In the genomic region with DNA sequence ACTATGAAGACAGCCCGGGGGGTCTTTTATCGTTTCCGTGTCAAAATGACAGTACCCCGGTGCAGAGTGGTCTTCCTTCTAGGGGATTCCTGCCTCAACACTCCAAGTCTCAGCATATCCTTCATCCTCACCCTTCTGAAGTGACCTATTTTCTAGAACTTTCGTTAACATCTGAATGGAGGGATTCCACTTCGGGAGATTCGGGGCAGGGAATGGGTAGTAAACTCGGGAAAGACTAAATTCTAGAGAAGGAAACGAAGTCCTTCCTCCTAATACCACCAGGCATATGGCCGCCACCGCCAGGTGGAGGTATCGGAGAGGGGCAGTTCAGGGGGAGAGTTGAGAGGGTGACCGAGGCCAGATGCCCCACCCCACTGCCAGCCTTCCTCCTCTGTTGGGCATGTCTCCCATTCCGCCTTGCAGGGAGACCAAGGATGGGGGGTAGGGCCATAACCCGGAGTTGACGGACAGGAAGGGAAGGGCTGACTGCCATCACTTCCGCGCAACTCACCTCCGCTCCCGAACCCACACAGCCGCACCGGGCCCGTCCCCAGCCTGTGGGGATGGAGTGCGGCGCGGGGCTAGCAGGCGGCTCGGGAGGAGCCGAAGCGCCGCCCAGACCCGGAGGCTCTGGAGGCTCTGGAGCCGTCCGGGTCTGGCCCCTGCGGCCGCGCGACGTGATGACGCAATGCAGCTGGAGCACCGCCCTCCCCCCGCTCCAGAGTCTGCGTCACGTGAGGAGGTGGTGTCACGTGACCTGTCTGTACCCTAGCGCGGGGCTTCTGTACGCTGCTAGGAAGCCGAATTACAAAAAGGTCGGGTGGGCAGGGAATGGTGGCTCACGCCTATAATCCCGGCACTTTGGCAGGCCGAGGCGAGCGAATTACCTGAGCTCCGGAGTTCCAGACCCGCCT, we compare ENCODE assay signal across 8 cellular contexts. TPM values are rescaled to one million over a fixed set of nuclear protein-coding genes. Genes with fewer than 3 reads are reported as not detected.
DNase-seq lines count a peak whose midpoint lies in the region; ATAC-seq and TF ChIP-seq lines count a peak whose summit lies in the region.

A gene (minus strand): TSS at position 657 of the 914 bp plus-strand sequence. CDS start 2,072 bp downstream, outside the sequence.

- intact Hi-C loops in Panc1 (cut with micrococcal nuclease; ENCODE audit: unreplicated experiment): loop anchor here (5.0 kb wide), 1 partner anchor 70 kb away; no protein-coding TSS in a partner anchor

- H3K9ac ChIP-seq in KMS-11 (peak within 1 kb of the TSS; percentile 81), muscle layer of colon (ENCODE audit: low read length) (peak within 1 kb of the TSS; percentile 74)

- TSS peak; percentile 81 for BruUV-seq in Panc1 (replicated peaks; lab: Mats Ljungman, UMichigan)

- ATAC-seq in GM21737 (IDR thresholded peaks at IDR 0.05; ENCODE audit: unreplicated experiment): peak; percentile 92
- ATAC-seq in Panc1: peak; percentile 99
- ATAC-seq in activated T-cell treated with anti-CD3 and anti-CD28 coated beads, Interleukin-2, amount 50 U/mL, for 4 hours: peak; percentile 96 to 98
- ATAC-seq in esophagus mucosa: peak; percentile 99

- CTCF ChIA-PET in Panc1 (lab: Charles Lee): interaction anchor here (0.6 kb wide), 2 partner anchors 28 to 73 kb away, joined by 3 to 7 read pairs; no protein-coding TSS in a partner anchor

- H3K79me2 ChIP-seq in KMS-11 (ENCODE audit: insufficient read depth, low read depth): peaks cover 35% of the 10 kb centered on the region

- H3K27ac ChIP-seq in KMS-11 (peak within 1 kb of the TSS; percentile 75), Panc1 (ENCODE audit: low read length) (peak within 1 kb of the TSS; percentile 97), muscle layer of colon (ENCODE audit: low read depth, low read length) (peak within 1 kb of the TSS; percentile 95)

- H3K27me3 ChIP-seq in KMS-11 (ENCODE audit: insufficient read depth, low read depth) (no peaks in the 10 kb centered on the region), Panc1 (ENCODE audit: control insufficient read depth, insufficient read depth, low read length) (no peaks in the 10 kb centered on the region), muscle layer of colon (ENCODE audit: control insufficient read depth in 1 of 2, insufficient read depth in 2 of 2, low read length in 2 of 2) (no peaks in the 10 kb centered on the region)

- peaks cover 33% of the 10 kb centered on the region for H3K4me1 Mint-ChIP-seq in activated T-cell treated with anti-CD3 and anti-CD28 coated beads, Interleukin-2, amount 50 U/mL, for 4 hours (ENCODE audit: low read depth)

- H3K36me3 ChIP-seq in KMS-11 (ENCODE audit: insufficient read depth) (no peaks in the 10 kb centered on the region), Panc1 (ENCODE audit: control insufficient read depth, insufficient read depth, low read length) (peaks cover 8% of the 10 kb centered on the region), muscle layer of colon (ENCODE audit: insufficient read depth, low read length) (peaks cover 9% of the 10 kb centered on the region)

- in situ Hi-C loops in Panc1 (cut with HindIII; ENCODE audit: low pct_unique_long_range_greater_than_20kb, low sequenced_read_pairs): no loop called here

- no peaks in the 10 kb centered on the region for H3K27me3 Mint-ChIP-seq in activated T-cell treated with anti-CD3 and anti-CD28 coated beads, Interleukin-2, amount 50 U/mL, for 4 hours (ENCODE audit: low read depth)

- H3K9me3 ChIP-seq in Panc1 (ENCODE audit: control insufficient read depth, insufficient read depth, low read depth, low read length) (no peaks in the 10 kb centered on the region), muscle layer of colon (ENCODE audit: low read length) (no peaks in the 10 kb centered on the region)

- H3K4me2 ChIP-seq in KMS-11: peak within 1 kb of the TSS; percentile 79

- peak within 1 kb of the TSS; percentile 94 for H3K4me3 ChIP-seq in KMS-11 (IDR thresholded peaks at IDR 0.05; ENCODE audit: insufficient read depth, low read depth, low read length)
- H3K4me3 ChIP-seq in Panc1 (ENCODE audit: low read depth in 2 of 2, low read length in 2 of 2): peak within 1 kb of the TSS; percentile 81 to 98
- peak within 1 kb of the TSS; percentile 90 to 94 for H3K4me3 ChIP-seq in muscle layer of colon (ENCODE audit: low read depth in 1 of 2, low read length in 2 of 2)

- peaks cover 9% of the 10 kb centered on the region for H3K36me3 Mint-ChIP-seq in activated T-cell treated with anti-CD3 and anti-CD28 coated beads, Interleukin-2, amount 50 U/mL, for 4 hours (ENCODE audit: insufficient read depth)

- H3K4me1 ChIP-seq in KMS-11 (ENCODE audit: low read depth, poor library complexity, severe bottlenecking): peaks cover 43% of the 10 kb centered on the region
- peaks cover 6% of the 10 kb centered on the region; the same call in 1 of the 2 replicates for H3K4me1 ChIP-seq in Panc1 (ENCODE audit: control insufficient read depth, insufficient read depth, low read length)
- H3K4me1 ChIP-seq in muscle layer of colon (ENCODE audit: insufficient read depth, low read length): peaks cover 24% of the 10 kb centered on the region

- POLR2A ChIA-PET in Panc1 (lab: Charles Lee): interaction anchor here (0.7 kb wide), 1 partner anchor 49 kb away, joined by 24 read pairs; no protein-coding TSS in a partner anchor

- no peaks in the 10 kb centered on the region for H4K20me1 ChIP-seq in KMS-11 (ENCODE audit: insufficient read depth)

- DNase-seq in DMS79 treated with DMSO at 0.1 percent for 48 hours (lab: John Stamatoyannopoulos, UW) (peak; percentile 93), Panc1 (ENCODE audit: low read depth, low spot score) (peak; percentile 85)
- peak; percentile 94 for DNase-seq in activated T-cell treated with anti-CD3 and anti-CD28 coated beads, Interleukin-2, amount 50 U/mL, for 4 hours
- peak; percentile 91 for DNase-seq in stimulated activated CD8-positive, alpha-beta memory T cell treated with anti-CD3 and anti-CD28 coated beads, Interleukin-7, amount 100 ng/mL, for 24 hours (ENCODE audit: low read depth)

- H3K9me3 Mint-ChIP-seq in activated T-cell treated with anti-CD3 and anti-CD28 coated beads, Interleukin-2, amount 50 U/mL, for 4 hours: no peaks in the 10 kb centered on the region

- TF ChIP-seq CTCF in KMS-11 (conservative IDR thresholded peaks at IDR 0.05; ENCODE audit: low read depth, low read length) (peak; percentile 75), Panc1 (IDR thresholded peaks at IDR 0.05) (peak; percentile 73)

- H2AFZ ChIP-seq in KMS-11 (ENCODE audit: low read depth): peak within 1 kb of the TSS; percentile 81

- H3K4me3 Mint-ChIP-seq in activated T-cell treated with anti-CD3 and anti-CD28 coated beads, Interleukin-2, amount 50 U/mL, for 4 hours: peak within 1 kb of the TSS; percentile 91

RNA-seq across cellular contexts. Expression of the gene that starts here (rescaled TPM):
- total RNA-seq in Panc1 (2021; ENCODE audit: unreplicated experiment) (37.8 TPM), esophagus mucosa (21.5 TPM)
- 22.1 TPM for polyA plus RNA-seq in Panc1 (2012; ENCODE audit: insufficient read length)
- 10 to 100 TPM; 31.1 to 32.5 (median 32.3) TPM for total RNA-seq in activated T-cell treated with anti-CD3 and anti-CD28 coated beads, Interleukin-2, amount 50 U/mL, for 4 hours

Comparison
In these comparisons a context has a peak if more than half of its experiments do, and no peak if none do; other contexts are left out.
1. Peak in every context shown above with its lines: DNase-seq, ATAC-seq, H3K4me3 ChIP-seq and H3K27ac ChIP-seq.